Comparison of ENCODE assay signal across 9 cellular contexts in the genomic region with DNA sequence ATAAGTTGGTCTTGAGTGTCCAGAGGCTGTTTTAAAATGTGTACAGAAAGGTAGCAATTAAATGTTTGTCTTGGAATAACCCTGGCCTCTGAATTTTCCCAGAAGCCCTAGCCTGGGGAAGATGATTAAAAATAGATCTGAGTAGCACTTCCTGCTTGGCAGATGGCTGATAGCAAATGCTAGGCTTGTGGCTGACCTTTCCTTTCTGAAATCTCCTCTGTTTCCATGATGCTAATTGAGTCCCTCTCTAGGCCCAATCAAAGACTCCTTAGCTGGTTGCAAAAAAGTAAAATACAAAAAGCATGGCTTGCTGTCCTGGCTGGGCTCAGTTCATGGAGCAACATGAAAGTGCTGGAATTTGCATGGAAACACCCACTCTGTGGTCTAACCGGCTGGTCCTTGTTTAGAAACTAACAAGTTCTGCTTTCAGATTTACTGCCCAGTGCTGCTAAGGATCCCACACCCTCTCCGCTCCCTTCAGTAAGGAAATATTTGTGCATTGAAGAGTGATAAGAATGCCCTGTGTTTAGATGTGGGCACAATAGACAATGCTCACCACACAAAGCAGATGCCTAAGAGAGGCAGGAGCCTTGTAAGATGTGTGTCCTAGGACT. TPM values are rescaled to one million over a fixed set of nuclear protein-coding genes. Genes with fewer than 3 reads are reported as not detected.
A peak's percentile ranks its signal among the peaks of the same experiment; 100 is the strongest.
DNase-seq lines count a peak whose midpoint lies in the region; ATAC-seq, FAIRE-seq and TF ChIP-seq lines count a peak whose summit lies in the region.
"Had no signal": no experiment of that assay in that cellular context is flagged by ENCODE, and none has a peak within 500 bp of the region (broad histone marks: within the 10 kb centered on the region; RNA-seq: fewer than 3 reads in every experiment).

No MANE protein-coding gene starts in this region.

- CTCF ChIA-PET in activated CD8-positive, alpha-beta memory T cell treated with anti-CD3 and anti-CD28 coated beads, Interleukin-2, amount 10 ng/mL, durations not matched to agents 7 days and 5 days (lab: Charles Lee), result no interaction called here

- peak overlapping the region; percentile 64 for H3K27ac Mint-ChIP-seq in activated CD8-positive, alpha-beta memory T cell treated with anti-CD3 and anti-CD28 coated beads, Interleukin-2, amount 10 ng/mL, durations not matched to agents 7 days and 5 days
- peak overlapping the region; percentile 95 for H3K27ac Mint-ChIP-seq in stimulated activated naive CD8-positive, alpha-beta T cell treated with anti-CD3 and anti-CD28 coated beads, Interleukin-15, Interleukin-2, amounts not matched to agents 100 ng/mL and 50 ng/mL, for 24 hours

- no peak overlapping the region for H3K4me3 Mint-ChIP-seq in activated CD8-positive, alpha-beta memory T cell treated with anti-CD3 and anti-CD28 coated beads, Interleukin-2, amount 10 ng/mL, durations not matched to agents 7 days and 5 days
- peak overlapping the region; percentile 60 for H3K4me3 Mint-ChIP-seq in stimulated activated naive CD8-positive, alpha-beta T cell treated with anti-CD3 and anti-CD28 coated beads, Interleukin-15, Interleukin-2, amounts not matched to agents 100 ng/mL and 50 ng/mL, for 24 hours

- H3K36me3 Mint-ChIP-seq in activated CD8-positive, alpha-beta memory T cell treated with anti-CD3 and anti-CD28 coated beads, Interleukin-2, amount 10 ng/mL, durations not matched to agents 7 days and 5 days, result peaks cover 8% of the 10 kb centered on the region
- peaks cover 5% of the 10 kb centered on the region for H3K36me3 Mint-ChIP-seq in stimulated activated naive CD8-positive, alpha-beta T cell treated with anti-CD3 and anti-CD28 coated beads, Interleukin-15, Interleukin-2, amounts not matched to agents 100 ng/mL and 50 ng/mL, for 24 hours (ENCODE audit: low read depth)

- H3K27me3 ChIP-seq in adipocyte (replicated peaks; ENCODE audit: control insufficient read depth, insufficient read depth, low read length), result no peaks in the 10 kb centered on the region

- TF ChIP-seq CTCF in kidney (IDR thresholded peaks at IDR 0.05; ENCODE audit: borderline replicate concordance, extremely low read depth, insufficient read depth), result no peak

- DNase-seq in activated CD8-positive, alpha-beta memory T cell treated with anti-CD3 and anti-CD28 coated beads, Interleukin-2, amount 10 ng/mL, durations not matched to agents 7 days and 5 days, result no peak
- DNase-seq in activated CD8-positive, alpha-beta memory T cell treated with anti-CD3 and anti-CD28 coated beads for 24 hours, result no peak
- DNase-seq in HTR-8/SVneo (ENCODE audit: insufficient read length, low spot score) (no peak), adipocyte (ENCODE audit: low read depth) (peak; percentile 72), kidney (no peak), NCI-H1930 (lab: John Stamatoyannopoulos, UW) (no peak)

- H3K9me3 ChIP-seq in adipocyte (ENCODE audit: control insufficient read depth, low read length) (no peaks in the 10 kb centered on the region), kidney (ENCODE audit: control insufficient read depth in 1 of 2, low read length in 2 of 2) (no peaks in the 10 kb centered on the region)

- peak overlapping the region; percentile 86 for H3K9ac ChIP-seq in adipocyte (ENCODE audit: low read length)
- H3K9ac ChIP-seq in kidney (ENCODE audit: low read length in 2 of 2), result peak overlapping the region; percentile 10 to 11

- H3K27ac ChIP-seq in kidney (ENCODE audit: low read depth in 2 of 2, low read length in 2 of 2), result peak overlapping the region; percentile 91 to 97

- H3K4me3 ChIP-seq in adipocyte (ENCODE audit: low read length), result peak overlapping the region; percentile 54
- peak overlapping the region in 1 of 2 donors; percentile 22 for H3K4me3 ChIP-seq in kidney (ENCODE audit: low read length in 2 of 2)

- H3K4me1 Mint-ChIP-seq in activated CD8-positive, alpha-beta memory T cell treated with anti-CD3 and anti-CD28 coated beads, Interleukin-2, amount 10 ng/mL, durations not matched to agents 7 days and 5 days, result peaks cover 64% of the 10 kb centered on the region
- H3K4me1 Mint-ChIP-seq in stimulated activated naive CD8-positive, alpha-beta T cell treated with anti-CD3 and anti-CD28 coated beads, Interleukin-15, Interleukin-2, amounts not matched to agents 100 ng/mL and 50 ng/mL, for 24 hours (ENCODE audit: low read depth), result peaks cover 89% of the 10 kb centered on the region

- H3K36me3 ChIP-seq in adipocyte (ENCODE audit: control insufficient read depth, insufficient read depth, low read length, severe bottlenecking) (no peaks in the 10 kb centered on the region), kidney (ENCODE audit: control insufficient read depth in 1 of 2, insufficient read depth in 2 of 2, low read length in 2 of 2) (no peaks in the 10 kb centered on the region)

- intact Hi-C loops in kidney (cut with DNase I), result no loop called here

- peak; percentile 57 for ATAC-seq in activated CD8-positive, alpha-beta memory T cell treated with anti-CD3 and anti-CD28 coated beads, Interleukin-2, amount 10 ng/mL, durations not matched to agents 7 days and 5 days
- ATAC-seq in HG03469 (IDR thresholded peaks at IDR 0.05; ENCODE audit: unreplicated experiment), result no peak

- H3K9me3 Mint-ChIP-seq in activated CD8-positive, alpha-beta memory T cell treated with anti-CD3 and anti-CD28 coated beads, Interleukin-2, amount 10 ng/mL, durations not matched to agents 7 days and 5 days (ENCODE audit: low read depth), result no peaks in the 10 kb centered on the region
- no peaks in the 10 kb centered on the region for H3K9me3 Mint-ChIP-seq in stimulated activated naive CD8-positive, alpha-beta T cell treated with anti-CD3 and anti-CD28 coated beads, Interleukin-15, Interleukin-2, amounts not matched to agents 100 ng/mL and 50 ng/mL, for 24 hours

- FAIRE-seq in HTR-8/SVneo (lab: Jason Lieb, UNC), result peak; percentile 71
- FAIRE-seq in kidney (lab: Jason Lieb, UNC), result no peak
- FAIRE-seq: G401.6 had no signal

- no peaks in the 10 kb centered on the region for H3K27me3 Mint-ChIP-seq in activated CD8-positive, alpha-beta memory T cell treated with anti-CD3 and anti-CD28 coated beads, Interleukin-2, amount 10 ng/mL, durations not matched to agents 7 days and 5 days
- H3K27me3 Mint-ChIP-seq in stimulated activated naive CD8-positive, alpha-beta T cell treated with anti-CD3 and anti-CD28 coated beads, Interleukin-15, Interleukin-2, amounts not matched to agents 100 ng/mL and 50 ng/mL, for 24 hours, result no peaks in the 10 kb centered on the region

- H3K4me1 ChIP-seq in adipocyte (ENCODE audit: control insufficient read depth, insufficient read depth, low read length) (peaks cover 95% of the 10 kb centered on the region), kidney (ENCODE audit: control insufficient read depth in 1 of 2, insufficient read depth in 1 of 2, low read depth in 1 of 2, low read length in 2 of 2) (peaks cover 66 to 77% of the 10 kb centered on the region in 2 donors)

RNA-seq across cellular contexts. Expression of gene YPEL2, which starts 40.8 kb away (rescaled TPM):
- 10 to 100 TPM in 1 of 2 experiments, 1 to 10 TPM in 1; 9.9 to 12.3 TPM for total RNA-seq in activated CD8-positive, alpha-beta memory T cell treated with anti-CD3 and anti-CD28 coated beads, Interleukin-2, amount 10 ng/mL, durations not matched to agents 7 days and 5 days
- 53.6 TPM for total RNA-seq in kidney
- polyA plus RNA-seq in kidney (ENCODE audit: insufficient read depth, low read depth, low replicate concordance), result 9.0 TPM
